14 cellular contexts compared by ENCODE assay signal in the genomic region with DNA sequence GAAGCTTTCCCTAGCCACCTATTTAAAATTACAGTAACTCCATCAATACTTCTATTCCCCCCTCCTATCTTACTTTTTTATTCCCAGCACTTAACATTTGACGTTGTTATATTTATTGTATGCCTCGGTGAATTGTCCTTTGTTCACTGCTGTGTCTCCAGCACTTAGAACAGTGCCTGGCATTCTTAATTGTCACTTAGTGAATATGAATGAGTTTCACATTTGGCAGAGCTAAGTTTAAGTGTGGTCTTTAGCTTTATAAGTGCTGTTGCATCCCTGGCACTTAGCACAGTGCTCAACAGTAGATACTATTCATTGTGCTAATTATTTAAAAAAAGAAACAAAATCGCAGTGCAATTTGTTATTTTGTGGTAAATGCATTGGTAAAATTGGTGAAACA.
DNase-seq lines count a peak whose midpoint lies in the region; ATAC-seq and TF ChIP-seq lines count a peak whose summit lies in the region.
"Had no signal": no experiment of that assay in that cellular context is flagged by ENCODE, and none has a peak within 500 bp of the region (broad histone marks: within the 10 kb centered on the region; RNA-seq: fewer than 3 reads in every experiment).

No MANE protein-coding gene starts in this region.

- H3K4me2 ChIP-seq in hepatocyte: peak overlapping the region; percentile 87

- H3K27ac ChIP-seq in hepatocyte (no peak overlapping the region), substantia nigra (ENCODE audit: low read depth, low read length, poor library complexity, severe bottlenecking) (peak overlapping the region; percentile 7)
- H3K27ac ChIP-seq: epithelial cell of prostate, ovary had no signal

- peaks cover 36% of the 10 kb centered on the region for H3K4me1 Mint-ChIP-seq in activated naive CD4-positive, alpha-beta T cell treated with anti-CD3 and anti-CD28 coated beads for 36 hours (ENCODE audit: low read depth)
- peaks cover 50 to 63% (median 55%) of the 10 kb centered on the region in 3 donors for H3K4me1 Mint-ChIP-seq in T-cell

- H3K27me3 ChIP-seq in hepatocyte: no peaks in the 10 kb centered on the region
- H3K27me3 ChIP-seq: ovary, tibial nerve had no signal

- peak overlapping the region; percentile 97 for H3K4me3 Mint-ChIP-seq in activated naive CD4-positive, alpha-beta T cell treated with anti-CD3 and anti-CD28 coated beads for 36 hours
- H3K4me3 Mint-ChIP-seq in T-cell: peak overlapping the region; percentile 92 to 98 (median 98)

- CTCF ChIA-PET in activated naive CD4-positive, alpha-beta T cell treated with anti-CD3 and anti-CD28 coated beads for 36 hours (lab: Charles Lee): no interaction called here
- CTCF ChIA-PET in T-cell (lab: Charles Lee): interaction anchor here in 1 of 2 donors (0.5 to 0.6 kb wide), 2 partner anchors 69 to 159 kb away, joined by 4 to 6 read pairs; no protein-coding TSS in a partner anchor

- DNase-seq in activated naive CD4-positive, alpha-beta T cell treated with anti-CD3 and anti-CD28 coated beads for 36 hours: no peak
- no peak for DNase-seq in activated naive CD4-positive, alpha-beta T cell treated with anti-CD3 and anti-CD28 coated beads, Interleukin-2, amount 50 U/mL, for 16 hours
- DNase-seq in T-cell (no peak), hepatocyte (ENCODE audit: low spot score) (no peak), substantia nigra (lab: John Stamatoyannopoulos, UW) (no peak), left colon (no peak)
- DNase-seq: NCI-H1694 treated with DMSO at 0.1 percent for 48 hours; ovary; stimulated activated CD4-positive, alpha-beta T cell treated with anti-CD3 and anti-CD28 coated beads, Interleukin-4, amount 100 ng/mL, for 4 hours had no signal

- H3K79me2 ChIP-seq in hepatocyte: peaks cover 28% of the 10 kb centered on the region

- no peaks in the 10 kb centered on the region for H3K9me2 ChIP-seq in hepatocyte (replicated peaks; ENCODE audit: insufficient read depth)

- H3K27me3 Mint-ChIP-seq in activated naive CD4-positive, alpha-beta T cell treated with anti-CD3 and anti-CD28 coated beads for 36 hours (ENCODE audit: low read depth): no peaks in the 10 kb centered on the region
- H3K27me3 Mint-ChIP-seq in T-cell: no peaks in the 10 kb centered on the region

- peaks cover 13% of the 10 kb centered on the region for H3K4me1 ChIP-seq in hepatocyte (ENCODE audit: insufficient read depth)

- H3K9me3 ChIP-seq in hepatocyte (ENCODE audit: low read depth): no peaks in the 10 kb centered on the region
- H3K9me3 ChIP-seq: ovary, tibial nerve had no signal

- no peaks in the 10 kb centered on the region for H3K9me3 Mint-ChIP-seq in activated naive CD4-positive, alpha-beta T cell treated with anti-CD3 and anti-CD28 coated beads for 36 hours
- no peaks in the 10 kb centered on the region for H3K9me3 Mint-ChIP-seq in T-cell

- ATAC-seq in T-cell (replicated peaks in 1 of 4) (no peak), GM19467 (IDR thresholded peaks at IDR 0.05; ENCODE audit: unreplicated experiment) (no peak), left colon (no peak), GM18868 (IDR thresholded peaks at IDR 0.05; ENCODE audit: unreplicated experiment) (no peak)
- ATAC-seq: activated CD4-positive, CD25-positive, alpha-beta regulatory T cell treated with anti-CD3 and anti-CD28 coated beads, Interleukin-2, amount 50 U/mL, for 24 hours had no signal

- TF ChIP-seq CTCF in hepatocyte (IDR thresholded peaks at IDR 0.05; ENCODE audit: poor library complexity): no peak

- H3K27ac Mint-ChIP-seq in activated naive CD4-positive, alpha-beta T cell treated with anti-CD3 and anti-CD28 coated beads for 36 hours: peak overlapping the region; percentile 94
- peak overlapping the region; percentile 97 to 98 for H3K27ac Mint-ChIP-seq in T-cell

- WGBS in hepatocyte (ENCODE audit: low lambda C conversion rate, missing lambda C conversion rate): 90% methylated on average over 3 of the region's 3 CpGs

- H3K36me3 ChIP-seq in hepatocyte (replicated peaks; ENCODE audit: insufficient read depth, low read depth): peaks cover 6% of the 10 kb centered on the region
- H3K36me3 ChIP-seq: ovary had no signal

- POLR2A ChIA-PET in T-cell (lab: Charles Lee): no interaction called here

- no peak overlapping the region for H3K4me3 ChIP-seq in hepatocyte
- H3K4me3 ChIP-seq: ovary had no signal

- H4K20me1 ChIP-seq in hepatocyte (ENCODE audit: insufficient read depth, poor library complexity, severe bottlenecking): no peaks in the 10 kb centered on the region

- H3K36me3 Mint-ChIP-seq in activated naive CD4-positive, alpha-beta T cell treated with anti-CD3 and anti-CD28 coated beads for 36 hours (ENCODE audit: low read depth): peaks cover 38% of the 10 kb centered on the region
- peaks cover 41% of the 10 kb centered on the region for H3K36me3 Mint-ChIP-seq in T-cell

- intact Hi-C loops in activated naive CD4-positive, alpha-beta T cell treated with anti-CD3 and anti-CD28 coated beads for 36 hours (cut with micrococcal nuclease): loop anchor here (5.0 to 10.0 kb wide), 4 partner anchors 492 to 1112 kb away; no protein-coding TSS in a partner anchor
- intact Hi-C loops in left colon (cut with DNase I, micrococcal nuclease): no loop called here

- no peak overlapping the region for H2AFZ ChIP-seq in hepatocyte
